ENCODE assay signal across 1 cellular context in genomic region chr11:67261942-67262681, GRCh38.
TF ChIP-seq lines count a peak whose summit lies in the region.

No MANE protein-coding gene starts in this region.

TF ChIP-seq in GM12878, 131 proteins besides CTCF, POLR2A, EP300 and RAD21:
- no peak for TF ChIP-seq MTA2 (IDR thresholded peaks at IDR 0.05; ENCODE audit: low read depth)
- peak in 1 of 2 experiments; percentile 42; a peak in 1 of 4 replicates for TF ChIP-seq BHLHE40 (IDR thresholded peaks at IDR 0.05; ENCODE audit: borderline replicate concordance in 1 of 2, low read depth in 2 of 2, low read length in 1 of 2)
- 0 out of 2 replicates have a peak, but pooled peaks have one; percentile 28 for TF ChIP-seq WRNIP1 (IDR thresholded peaks at IDR 0.05; ENCODE audit: borderline replicate concordance, low read depth, low read length)
